Comparison of ENCODE assay signal across 10 cellular contexts in the genomic region with DNA sequence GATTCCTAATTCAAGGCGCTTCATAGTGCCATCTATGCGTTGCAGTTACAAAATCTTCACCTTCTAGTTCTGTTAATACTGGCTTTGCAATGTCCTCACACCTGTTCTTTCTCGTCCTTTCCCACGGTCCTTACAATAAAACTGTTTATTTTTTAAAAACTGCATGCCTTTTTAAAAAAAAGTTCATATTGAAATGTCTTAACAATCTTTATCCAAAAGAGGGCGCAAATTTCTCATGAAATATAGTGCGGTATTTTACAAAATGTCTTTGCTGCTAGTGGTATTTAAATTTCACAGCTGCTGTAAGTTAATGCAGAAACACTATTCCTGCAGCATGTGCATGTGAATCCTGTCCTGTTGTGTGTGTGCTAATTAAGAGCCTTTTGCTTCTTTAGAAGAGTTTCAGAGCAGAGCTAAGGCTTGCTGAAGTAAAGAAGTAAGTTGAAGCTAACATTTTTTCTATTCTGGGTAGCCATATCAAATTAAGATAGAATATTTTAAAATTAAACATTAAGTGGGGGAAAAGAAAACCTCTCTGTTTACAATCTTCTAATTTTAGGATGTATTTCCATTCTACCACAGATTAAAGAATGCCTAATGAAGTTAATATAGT. TPM values are rescaled to one million over a fixed set of nuclear protein-coding genes. Genes with fewer than 3 reads are reported as not detected.
A peak's percentile ranks its signal among the peaks of the same experiment; 100 is the strongest.
DNase-seq lines count a peak whose midpoint lies in the region; ATAC-seq and TF ChIP-seq lines count a peak whose summit lies in the region.
"Had no signal": no experiment of that assay in that cellular context is flagged by ENCODE, and none has a peak within 500 bp of the region (broad histone marks: within the 10 kb centered on the region; RNA-seq: fewer than 3 reads in every experiment).

No MANE protein-coding gene starts in this region.

- peaks cover 30% of the 10 kb centered on the region for H3K4me1 Mint-ChIP-seq in MCF 10A (ENCODE audit: insufficient read depth, unreplicated experiment)
- H3K4me1 Mint-ChIP-seq in osteocyte (ENCODE audit: unreplicated experiment): peaks cover 1% of the 10 kb centered on the region
- H3K4me1 Mint-ChIP-seq in activated naive CD8-positive, alpha-beta T cell treated with anti-CD3 and anti-CD28 coated beads, Interleukin-2, amount 50 U/mL, for 24 hours: peaks cover 10% of the 10 kb centered on the region

- peak; percentile 8; the same call in 1 of the 2 replicates for TF ChIP-seq CTCF in GM12875 (IDR thresholded peaks at IDR 0.05; ENCODE audit: borderline replicate concordance, insufficient read depth, low read depth, low read length)
- peak; percentile 42 for TF ChIP-seq CTCF in MCF 10A (IDR thresholded peaks at IDR 0.05; ENCODE audit: unreplicated experiment)
- peak; percentile 60 for TF ChIP-seq CTCF in osteocyte (IDR thresholded peaks at IDR 0.05)

- no peaks in the 10 kb centered on the region for H3K36me3 Mint-ChIP-seq in MCF 10A (ENCODE audit: insufficient read depth, unreplicated experiment)
- no peaks in the 10 kb centered on the region for H3K36me3 Mint-ChIP-seq in osteocyte (ENCODE audit: unreplicated experiment)
- no peaks in the 10 kb centered on the region for H3K36me3 Mint-ChIP-seq in activated naive CD8-positive, alpha-beta T cell treated with anti-CD3 and anti-CD28 coated beads, Interleukin-2, amount 50 U/mL, for 24 hours (ENCODE audit: low read depth)
- H3K36me3 Mint-ChIP-seq: naive thymus-derived CD4-positive, alpha-beta T cell had no signal

- no peak for ATAC-seq in GM21423 (IDR thresholded peaks at IDR 0.05; ENCODE audit: unreplicated experiment)
- ATAC-seq in activated naive CD8-positive, alpha-beta T cell treated with anti-CD3 and anti-CD28 coated beads, Interleukin-2, amount 50 U/mL, for 24 hours: no peak
- ATAC-seq: naive thymus-derived CD4-positive, alpha-beta T cell had no signal

- no TSS peak for BruUV-seq in MCF 10A (replicated peaks; lab: Mats Ljungman, UMichigan)

- CTCF ChIA-PET in MCF 10A (lab: Yijun Ruan, JAX): interaction anchor here (0.5 to 4.3 kb wide), 71 partner anchors 9 to 539 kb away, joined by 3 to 56 read pairs (median 5); a partner anchor contains a TSS

- H3K27me3 Mint-ChIP-seq in MCF 10A (ENCODE audit: insufficient read depth, unreplicated experiment) (no peaks in the 10 kb centered on the region), osteocyte (ENCODE audit: unreplicated experiment) (peaks cover 30% of the 10 kb centered on the region)
- peaks cover 22% of the 10 kb centered on the region for H3K27me3 Mint-ChIP-seq in activated naive CD8-positive, alpha-beta T cell treated with anti-CD3 and anti-CD28 coated beads, Interleukin-2, amount 50 U/mL, for 24 hours

- H3K9me3 Mint-ChIP-seq in MCF 10A (ENCODE audit: unreplicated experiment): no peaks in the 10 kb centered on the region
- H3K9me3 Mint-ChIP-seq in osteocyte (ENCODE audit: unreplicated experiment): no peaks in the 10 kb centered on the region
- no peaks in the 10 kb centered on the region for H3K9me3 Mint-ChIP-seq in activated naive CD8-positive, alpha-beta T cell treated with anti-CD3 and anti-CD28 coated beads, Interleukin-2, amount 50 U/mL, for 24 hours
- H3K9me3 Mint-ChIP-seq: naive thymus-derived CD4-positive, alpha-beta T cell had no signal

- H3K27ac Mint-ChIP-seq in MCF 10A (ENCODE audit: low read depth, unreplicated experiment) (no peak overlapping the region), osteocyte (ENCODE audit: unreplicated experiment) (no peak overlapping the region)
- H3K27ac Mint-ChIP-seq in activated naive CD8-positive, alpha-beta T cell treated with anti-CD3 and anti-CD28 coated beads, Interleukin-2, amount 50 U/mL, for 24 hours: no peak overlapping the region
- H3K27ac Mint-ChIP-seq: naive thymus-derived CD4-positive, alpha-beta T cell had no signal

- H3K4me3 ChIP-seq in GM12875 (ENCODE audit: low read depth, low read length): no peak overlapping the region
- H3K4me3 ChIP-seq: SJSA1 had no signal

- H3K4me3 Mint-ChIP-seq in MCF 10A (ENCODE audit: unreplicated experiment) (no peak overlapping the region), osteocyte (ENCODE audit: unreplicated experiment) (no peak overlapping the region)
- H3K4me3 Mint-ChIP-seq in activated naive CD8-positive, alpha-beta T cell treated with anti-CD3 and anti-CD28 coated beads, Interleukin-2, amount 50 U/mL, for 24 hours: no peak overlapping the region
- H3K4me3 Mint-ChIP-seq: naive thymus-derived CD4-positive, alpha-beta T cell had no signal

- DNase-seq in NCI-H146 (lab: John Stamatoyannopoulos, UW): peak; percentile 52
- peak; percentile 68 for DNase-seq in MCF 10A (ENCODE audit: unreplicated experiment)
- DNase-seq in osteocyte (ENCODE audit: extremely low spot score, unreplicated experiment): no peak
- DNase-seq in NCI-H2029 (lab: John Stamatoyannopoulos, UW): no peak
- DNase-seq in iPS-NIHi11 (ENCODE audit: low spot score): no peak
- no peak for DNase-seq in activated naive CD8-positive, alpha-beta T cell treated with anti-CD3 and anti-CD28 coated beads, Interleukin-2, amount 50 U/mL, for 24 hours

- POLR2A ChIA-PET in MCF 10A (lab: Yijun Ruan, JAX): interaction anchor here (0.6 to 2.5 kb wide), 14 partner anchors 8 to 290 kb away, joined by 3 to 10 read pairs (median 3); a partner anchor contains a TSS

- intact Hi-C loops in MCF 10A (cut with micrococcal nuclease): loop anchor here (1.0 to 5.0 kb wide), 8 partner anchors 28 to 349 kb away; a partner anchor contains a TSS

RNA-seq across cellular contexts. Expression of a gene that starts 15.8 kb away (rescaled TPM):
- total RNA-seq in MCF 10A (2022) (not detected in 2 replicates), osteocyte (not detected in 2 replicates)
- total RNA-seq: naive thymus-derived CD4-positive, alpha-beta T cell; SJSA1 had no signal

Comparison
In these comparisons a context has a peak if more than half of its experiments do, and no peak if none do; other contexts are left out.
1. CTCF ChIP-seq: peak in every context shown above with its lines; median percentile 60 in osteocyte; 42 in MCF 10A; 8 in GM12875.
2. DNase-seq: peak in NCI-H146 (single experiment) and MCF 10A (single experiment); none in osteocyte (single experiment), NCI-H2029 (single experiment), iPS-NIHi11 (single experiment) and activated naive CD8-positive, alpha-beta T cell treated with anti-CD3 and anti-CD28 coated beads, Interleukin-2, amount 50 U/mL, for 24 hours (single experiment).